Comparison of ENCODE assay signal across 23 cellular contexts in the genomic region with DNA sequence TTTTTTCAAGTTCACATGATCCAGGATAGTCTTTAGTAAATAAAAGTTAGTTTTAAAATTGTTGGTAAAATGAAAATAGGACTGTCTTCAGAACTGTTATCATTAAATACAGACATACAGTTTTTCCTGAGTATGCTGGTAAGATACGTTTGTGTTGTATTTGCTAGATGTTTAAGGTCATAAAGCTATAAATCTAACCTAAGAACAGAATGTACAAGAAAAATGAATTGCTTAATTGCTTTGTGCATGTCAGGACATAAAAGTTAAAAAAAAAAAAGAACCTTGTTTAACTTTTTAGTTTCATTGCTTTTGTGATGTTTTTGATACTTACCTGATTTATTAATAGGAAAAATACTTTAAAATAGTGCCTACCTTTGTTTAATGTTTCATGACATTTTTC. TPM values are rescaled to one million over a fixed set of nuclear protein-coding genes. Genes with fewer than 3 reads are reported as not detected.
"Had no signal": no experiment of that assay in that cellular context is flagged by ENCODE, and none has a peak within 500 bp of the region (broad histone marks: within the 10 kb centered on the region; RNA-seq: fewer than 3 reads in every experiment).

No MANE protein-coding gene starts in this region.

- H2AFZ ChIP-seq: neural progenitor cell had no signal

- H3K4me1 ChIP-seq: esophagus muscularis mucosa, gastrocnemius medialis, heart right ventricle, neural progenitor cell, suprapubic skin, upper lobe of left lung, uterus had no signal

- DNase-seq: effector memory CD4-positive, alpha-beta T cell; gastrocnemius medialis; heart right ventricle; immature natural killer cell; nucleus accumbens; ovary; right cardiac atrium; stimulated activated CD4-positive, alpha-beta T cell treated with anti-CD3 and anti-CD28 coated beads, Interleukin-4, amount 100 ng/mL, for 1 hour; stimulated activated CD8-positive, alpha-beta memory T cell treated with anti-CD3 and anti-CD28 coated beads, Interleukin-4, amount 100 ng/mL, for 48 hours; stimulated activated naive CD8-positive, alpha-beta T cell treated with anti-CD3 and anti-CD28 coated beads, Interleukin-15, Interleukin-2, amounts not matched to agents 100 U/mL and 50 U/mL, for 24 hours; thyroid gland; upper lobe of left lung; uterus had no signal

- H3K4me3 ChIP-seq: esophagus muscularis mucosa, gastrocnemius medialis, heart right ventricle, neural progenitor cell, ovary, suprapubic skin, thyroid gland, upper lobe of left lung, uterus had no signal

- H3K36me3 ChIP-seq: esophagus muscularis mucosa, gastrocnemius medialis, heart right ventricle, neural progenitor cell, ovary, suprapubic skin, thyroid gland, upper lobe of left lung, uterus had no signal

- H3K9me3 ChIP-seq: esophagus muscularis mucosa, gastrocnemius medialis, heart right ventricle, ovary, suprapubic skin, thyroid gland, upper lobe of left lung, uterus had no signal

- H3K27ac ChIP-seq: epithelial cell of prostate, esophagus muscularis mucosa, gastrocnemius medialis, heart right ventricle, neural progenitor cell, ovary, suprapubic skin, thyroid gland, upper lobe of left lung, uterus had no signal

- FAIRE-seq: keratinocyte had no signal

- H3K4me2 ChIP-seq: neural progenitor cell had no signal

- H3K9ac ChIP-seq: neural progenitor cell had no signal

- H3K27me3 ChIP-seq: gastrocnemius medialis, neural progenitor cell, ovary, suprapubic skin, thyroid gland, upper lobe of left lung, uterus had no signal

RNA-seq across cellular contexts. Expression of gene CLDN4, which starts 29.2 kb away (rescaled TPM):
- total RNA-seq: natural killer cell treated with Interleukin-12 subunit alpha and Interleukin-12 subunit beta and Interleukin-15 and Interleukin-18, amount 100 ng/mL, for 72 hours had no signal
- polyA plus RNA-seq: immature natural killer cell, right cardiac atrium had no signal

RNA-seq across cellular contexts. Expression of gene CLDN3, which starts 31.5 kb away (rescaled TPM):
- total RNA-seq: fibroblast of villous mesenchyme; heart right ventricle; natural killer cell treated with Interleukin-12 subunit alpha and Interleukin-12 subunit beta and Interleukin-15 and Interleukin-18, amount 100 ng/mL, for 72 hours; right cardiac atrium had no signal
- polyA plus RNA-seq: heart right ventricle, immature natural killer cell, keratinocyte, right cardiac atrium had no signal

RNA-seq across cellular contexts. Expression of gene METTL27, which starts 40.7 kb away (rescaled TPM):
- total RNA-seq: natural killer cell treated with Interleukin-12 subunit alpha and Interleukin-12 subunit beta and Interleukin-15 and Interleukin-18, amount 100 ng/mL, for 72 hours had no signal

RNA-seq across cellular contexts. Expression of gene TMEM270, which starts 59.4 kb away (rescaled TPM):
- total RNA-seq: esophagus muscularis mucosa; fibroblast of villous mesenchyme; gastrocnemius medialis; heart right ventricle; liver; mucosa of gallbladder; natural killer cell treated with Interleukin-12 subunit alpha and Interleukin-12 subunit beta and Interleukin-15 and Interleukin-18, amount 100 ng/mL, for 72 hours; progenitor cell of endocrine pancreas; right cardiac atrium; suprapubic skin; thyroid gland; upper lobe of left lung had no signal
- polyA plus RNA-seq: heart right ventricle, immature natural killer cell, keratinocyte, ovary, right cardiac atrium had no signal
